Comparison of ENCODE assay signal across 8 cellular contexts in genomic region chr5:141417494-141418172, GRCh38. TPM values are rescaled to one million over a fixed set of nuclear protein-coding genes. Genes with fewer than 3 reads are reported as not detected.
DNase-seq lines count a peak whose midpoint lies in the region; ATAC-seq and TF ChIP-seq lines count a peak whose summit lies in the region.
"Not testable (repeated sequence)": the region's sequence is repeated elsewhere in the genome, so short reads cannot be mapped to it uniquely, and the experiment has no call there.

PCDHGB7 (plus strand) TSS chr5:141417677; CDS start chr5:141417860, 183 bp downstream.

- intact Hi-C loops in naive thymus-derived CD4-positive, alpha-beta T cell (cut with micrococcal nuclease) = loop anchor here (1.0 to 10.0 kb wide), 5 partner anchors 55 to 457 kb away; partner anchors contain the start of genes PCDH1 (in 1 of the 2) and PCDHGA5 (in 1 of the 2)
- intact Hi-C loops in stomach (cut with DNase I; ENCODE audit: low total_unique reads) = loop anchor here (10.0 kb wide), 1 partner anchor 107 kb away; no protein-coding TSS in a partner anchor

- TF ChIP-seq CTCF in stomach (IDR thresholded peaks at IDR 0.05) = peak in 5 of 7 experiments; percentile 8 to 52 (median 22)

- H3K9me3 Mint-ChIP-seq in activated naive CD8-positive, alpha-beta T cell treated with anti-CD3 and anti-CD28 coated beads for 36 hours = peaks cover 39% of the 10 kb centered on the region
- peaks cover 11 to 90% (median 61%) of the 10 kb centered on the region in 11 donors for H3K9me3 Mint-ChIP-seq in naive thymus-derived CD4-positive, alpha-beta T cell

- H3K27me3 Mint-ChIP-seq in activated naive CD8-positive, alpha-beta T cell treated with anti-CD3 and anti-CD28 coated beads for 36 hours = peaks cover 94% of the 10 kb centered on the region
- peaks cover 77 to 90% (median 86%) of the 10 kb centered on the region in 5 donors for H3K27me3 Mint-ChIP-seq in naive thymus-derived CD4-positive, alpha-beta T cell

- peak; percentile 74 for ATAC-seq in GM21576 (IDR thresholded peaks at IDR 0.05; ENCODE audit: unreplicated experiment)
- peak; percentile 73 for ATAC-seq in naive thymus-derived CD4-positive, alpha-beta T cell

- H3K36me3 Mint-ChIP-seq in activated naive CD8-positive, alpha-beta T cell treated with anti-CD3 and anti-CD28 coated beads for 36 hours = peaks cover 37% of the 10 kb centered on the region
- H3K36me3 Mint-ChIP-seq in naive thymus-derived CD4-positive, alpha-beta T cell = peaks cover 0 to 55% (median 14%) of the 10 kb centered on the region in 5 donors

- not testable (repeated sequence) for TF ChIP-seq POLR2A in stomach (IDR thresholded peaks at IDR 0.05)

- H3K36me3 ChIP-seq in naive thymus-derived CD4-positive, alpha-beta T cell (ENCODE audit: control insufficient read depth in 2 of 3, insufficient read depth in 3 of 3, low read length in 3 of 3) = not testable (repeated sequence)
- H3K36me3 ChIP-seq in stomach = peaks cover 0 to 18% (median 2%) of the 10 kb centered on the region in 4 donors

- peak within 1 kb of the TSS; percentile 18 for H3K27ac Mint-ChIP-seq in activated naive CD8-positive, alpha-beta T cell treated with anti-CD3 and anti-CD28 coated beads for 36 hours
- peak within 1 kb of the TSS in 7 of 9 donors; percentile 0 to 74 (median 64) for H3K27ac Mint-ChIP-seq in naive thymus-derived CD4-positive, alpha-beta T cell

- DNase-seq in EL (peak; percentile 79), HT-29 (ENCODE audit: low spot score) (peak; percentile 64), SIG-M5 treated with dmso at 0.1 percent for 504 hours (lab: John Stamatoyannopoulos, UW; ENCODE audit: unreplicated experiment) (peak; percentile 13), germinal center (ENCODE audit: low spot score) (peak; percentile 57), stomach (peak; percentile 63)
- DNase-seq in activated naive CD8-positive, alpha-beta T cell treated with anti-CD3 and anti-CD28 coated beads for 36 hours = peak; percentile 62
- peak in 4 of 9 donors; percentile 26 to 62 (median 34) for DNase-seq in naive thymus-derived CD4-positive, alpha-beta T cell

- CTCF ChIA-PET in naive thymus-derived CD4-positive, alpha-beta T cell (lab: Charles Lee) = interaction anchor here (0.7 to 1.3 kb wide), 3 partner anchors 27 to 174 kb away, joined by 3 read pairs; no protein-coding TSS in a partner anchor

- not testable (repeated sequence) for H3K4me1 ChIP-seq in naive thymus-derived CD4-positive, alpha-beta T cell (ENCODE audit: control insufficient read depth in 2 of 2, insufficient read depth in 2 of 2, low read length in 2 of 2)
- H3K4me1 ChIP-seq in stomach = peaks cover 0 to 41% (median 9%) of the 10 kb centered on the region in 4 donors

- peaks cover 0 to 49% (median 18%) of the 10 kb centered on the region in 3 experiments for H3K9me3 ChIP-seq in naive thymus-derived CD4-positive, alpha-beta T cell (ENCODE audit: control insufficient read depth in 2 of 3, low read length in 3 of 3)
- peaks cover 67 to 99% (median 94%) of the 10 kb centered on the region in 4 donors for H3K9me3 ChIP-seq in stomach

- H3K27ac ChIP-seq in naive thymus-derived CD4-positive, alpha-beta T cell (ENCODE audit: low read depth, low read length) = not testable (repeated sequence)
- peak within 1 kb of the TSS in 2 of 5 donors; percentile 17 to 49 for H3K27ac ChIP-seq in stomach

- peaks cover 18 to 39% of the 10 kb centered on the region in 2 donors for H3K27me3 ChIP-seq in naive thymus-derived CD4-positive, alpha-beta T cell (ENCODE audit: control insufficient read depth in 2 of 2, insufficient read depth in 2 of 2, low read length in 2 of 2)
- peaks cover 0 to 85% (median 23%) of the 10 kb centered on the region in 3 donors for H3K27me3 ChIP-seq in stomach

- POLR2A ChIA-PET in naive thymus-derived CD4-positive, alpha-beta T cell (lab: Charles Lee) = interaction anchor here (1.3 kb wide), 1 partner anchor 97 kb away, joined by 4 read pairs; the partner anchor contains the start of gene TAF7

- H3K4me3 Mint-ChIP-seq in activated naive CD8-positive, alpha-beta T cell treated with anti-CD3 and anti-CD28 coated beads for 36 hours = peak within 1 kb of the TSS; percentile 66
- H3K4me3 Mint-ChIP-seq in naive thymus-derived CD4-positive, alpha-beta T cell = peak within 1 kb of the TSS; percentile 43 to 73 (median 68)

- H3K4me3 ChIP-seq in naive thymus-derived CD4-positive, alpha-beta T cell (ENCODE audit: low read length) = not testable (repeated sequence)
- H3K4me3 ChIP-seq in stomach = peak within 1 kb of the TSS; percentile 31 to 49 (median 40)

- WGBS in stomach, 5 donors = 7 to 15% (median 12%) methylated on average over 41 to 46 of the region's 47 CpGs

- not testable (repeated sequence) for H3K4me1 Mint-ChIP-seq in activated naive CD8-positive, alpha-beta T cell treated with anti-CD3 and anti-CD28 coated beads for 36 hours
- peaks cover 16 to 31% (median 19%) of the 10 kb centered on the region in 7 donors for H3K4me1 Mint-ChIP-seq in naive thymus-derived CD4-positive, alpha-beta T cell

- TF ChIP-seq EP300 in stomach (IDR thresholded peaks at IDR 0.05) = not testable (repeated sequence)

RNA-seq across cellular contexts. Expression of gene PCDHGB7, which starts in this region (rescaled TPM):
- total RNA-seq in HT-29 (2014; rRNA removed; shearing (Covaris generic)) = 0.66 and 2.1 TPM in 2 replicates
- not detected for total RNA-seq in activated naive CD8-positive, alpha-beta T cell treated with anti-CD3 and anti-CD28 coated beads for 36 hours
- total RNA-seq in naive thymus-derived CD4-positive, alpha-beta T cell = under 1 TPM in 3 of 5 experiments, not detected in 2; 0.11 to 0.16 (median 0.13) TPM
- not detected for polyA plus RNA-seq in naive thymus-derived CD4-positive, alpha-beta T cell
- 10 to 100 TPM in 3 of 5 donors, 1 to 10 TPM in 2; 3.6 to 19.3 (median 16.8) TPM for total RNA-seq in stomach
- polyA plus RNA-seq in stomach = under 1 TPM; 0.56 to 0.61 (median 0.58) TPM

Comparison
In these comparisons a context has a peak if more than half of its experiments do, and no peak if none do; other contexts are left out.
1. Peak in DNase-seq in activated naive CD8-positive, alpha-beta T cell treated with anti-CD3 and anti-CD28 coated beads for 36 hours; RNA of the gene not detected or under 1 TPM.
2. Peak in ATAC-seq in naive thymus-derived CD4-positive, alpha-beta T cell; RNA of the gene not detected or under 1 TPM.